Comparison of ENCODE assay signal across 17 cellular contexts in the genomic region with DNA sequence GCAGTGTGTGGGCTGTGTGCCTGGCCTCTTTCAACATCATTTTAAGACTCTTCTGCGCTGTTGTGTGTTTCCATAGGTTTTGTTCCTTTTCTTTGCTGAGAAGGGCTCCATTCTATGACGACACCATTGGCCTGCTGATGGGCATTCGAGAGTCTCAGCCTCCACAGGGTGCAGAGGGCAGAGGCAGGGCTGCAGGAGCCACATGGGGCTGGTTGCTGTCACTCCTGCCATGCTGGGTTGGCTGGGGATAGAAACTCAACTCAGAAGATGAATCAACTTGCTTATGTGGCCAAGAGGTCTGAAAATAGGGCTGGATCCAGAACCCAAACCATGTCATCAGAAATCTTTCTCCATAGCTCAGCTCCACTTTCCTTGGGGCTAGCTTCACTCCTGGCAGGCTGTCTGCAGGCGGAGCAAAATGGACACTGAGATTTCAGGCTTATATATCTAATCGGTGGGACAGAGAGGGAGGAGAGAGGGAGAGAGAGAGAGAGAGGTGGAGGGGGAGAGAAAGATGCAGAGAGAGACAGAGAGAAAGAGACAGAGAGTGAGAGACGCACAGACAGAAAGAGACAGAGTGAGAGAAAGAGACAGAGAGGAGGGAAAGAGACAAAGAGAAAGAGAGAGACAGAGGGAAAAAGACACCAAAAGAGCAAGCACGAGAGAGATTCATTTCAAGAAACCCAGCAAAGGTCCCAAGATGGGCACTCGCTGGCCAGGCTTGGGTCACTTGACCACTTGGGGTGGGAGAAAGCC.
DNase-seq lines count a peak whose midpoint lies in the region; ATAC-seq, FAIRE-seq and TF ChIP-seq lines count a peak whose summit lies in the region.
"Had no signal": no experiment of that assay in that cellular context is flagged by ENCODE, and none has a peak within 500 bp of the region (broad histone marks: within the 10 kb centered on the region; RNA-seq: fewer than 3 reads in every experiment).

No MANE protein-coding gene starts in this region.

- H3K4me2 ChIP-seq in neuronal stem cell (ENCODE audit: insufficient read depth, low read length, poor library complexity, severe bottlenecking): no peak overlapping the region
- no peak overlapping the region for H3K4me2 ChIP-seq in neural progenitor cell
- H3K4me2 ChIP-seq: BLaER1 treated with 17β-estradiol and CSF1 and Interleukin-3, amounts not matched to agents 10 nM and 100 nM had no signal

- no peak overlapping the region for H2BK5ac ChIP-seq in neuronal stem cell (ENCODE audit: low read length)

- no peak overlapping the region for H2AFZ ChIP-seq in neuronal stem cell (ENCODE audit: low read length)
- no peak overlapping the region for H2AFZ ChIP-seq in neural progenitor cell (replicated peaks)

- H3K27me3 ChIP-seq in bronchial epithelial cell (ENCODE audit: control insufficient read depth, insufficient read depth, low read length) (peaks cover 3% of the 10 kb centered on the region), neuronal stem cell (ENCODE audit: control insufficient read depth in 3 of 3, insufficient read depth in 3 of 3, low read depth in 1 of 3, low read length in 3 of 3) (peaks cover 0 to 45% (median 2%) of the 10 kb centered on the region in 3 experiments), neural progenitor cell (peaks cover 17% of the 10 kb centered on the region)

- H3K4me1 ChIP-seq in neuronal stem cell (ENCODE audit: control insufficient read depth in 2 of 2, insufficient read depth in 1 of 2, low read depth in 1 of 2, low read length in 2 of 2) (peaks cover 0 to 5% of the 10 kb centered on the region in 2 donors), neural progenitor cell (no peaks in the 10 kb centered on the region)

- H3F3A ChIP-seq in neural progenitor cell (ENCODE audit: low read depth): peaks cover 5% of the 10 kb centered on the region

- no peak overlapping the region for H2BK120ac ChIP-seq in neuronal stem cell (ENCODE audit: low read depth, low read length)

- no peak overlapping the region for H3K23ac ChIP-seq in neuronal stem cell (ENCODE audit: low read depth, low read length, poor library complexity)

- H4K8ac ChIP-seq in neuronal stem cell (ENCODE audit: low read depth, low read length): no peak overlapping the region

- peaks cover 19% of the 10 kb centered on the region for H4K20me1 ChIP-seq in neural progenitor cell (ENCODE audit: low read depth)

- TF ChIP-seq CTCF in bronchial epithelial cell (IDR thresholded peaks at IDR 0.05; ENCODE audit: insufficient read depth, low read length, severe bottlenecking) (no peak), neural progenitor cell (IDR thresholded peaks at IDR 0.05) (no peak)

- no peak overlapping the region for H3K4me3 ChIP-seq in bronchial epithelial cell (ENCODE audit: low read depth, low read length)
- no peak overlapping the region for H3K4me3 ChIP-seq in neuronal stem cell (ENCODE audit: low read length in 2 of 2)
- H3K4me3 ChIP-seq in neural progenitor cell: no peak overlapping the region
- H3K4me3 ChIP-seq: BLaER1 treated with 17β-estradiol and CSF1 and Interleukin-3, amounts not matched to agents 10 nM and 100 nM had no signal

- H3K36me3 Mint-ChIP-seq in activated naive CD4-positive, alpha-beta T cell treated with anti-CD3 and anti-CD28 coated beads, Interleukin-2, amount 50 U/mL, for 24 hours: no peaks in the 10 kb centered on the region
- H3K36me3 Mint-ChIP-seq in activated naive CD4-positive, alpha-beta T cell treated with anti-CD3 and anti-CD28 coated beads for 36 hours (ENCODE audit: low read depth): no peaks in the 10 kb centered on the region
- H3K36me3 Mint-ChIP-seq in neural progenitor cell: no peaks in the 10 kb centered on the region
- H3K36me3 Mint-ChIP-seq in activated CD4-positive, alpha-beta T cell treated with anti-CD3 and anti-CD28 coated beads, Interleukin-2, amount 10 ng/mL, durations not matched to agents 7 days and 5 days (ENCODE audit: low read depth): no peaks in the 10 kb centered on the region
- H3K36me3 Mint-ChIP-seq: CD8-positive, alpha-beta T cell; IgD-negative memory B cell had no signal

- POLR2A ChIA-PET in activated CD4-positive, alpha-beta T cell treated with anti-CD3 and anti-CD28 coated beads, Interleukin-2, amount 10 ng/mL, durations not matched to agents 7 days and 5 days (lab: Charles Lee): no interaction called here

- ATAC-seq in HG03039 (IDR thresholded peaks at IDR 0.05; ENCODE audit: unreplicated experiment): no peak
- ATAC-seq: CD8-positive, alpha-beta T cell had no signal

- no peak overlapping the region for H2BK15ac ChIP-seq in neuronal stem cell (ENCODE audit: low read length)

- no peak overlapping the region for H2AK5ac ChIP-seq in neuronal stem cell (ENCODE audit: low read depth, low read length)

- H3K18ac ChIP-seq in neuronal stem cell (ENCODE audit: low read length): no peak overlapping the region

- H3K9me3 ChIP-seq in neuronal stem cell (replicated peaks in 1 of 2; ENCODE audit: control insufficient read depth in 2 of 2, insufficient read depth in 1 of 2, low read depth in 1 of 2, low read length in 2 of 2): peaks cover 0 to 3% of the 10 kb centered on the region in 2 donors
- H3K9me3 ChIP-seq in neural progenitor cell (ENCODE audit: low read depth): no peaks in the 10 kb centered on the region
- H3K9me3 ChIP-seq: BLaER1 treated with 17β-estradiol and CSF1 and Interleukin-3, amounts not matched to agents 10 nM and 100 nM had no signal

- DNase-seq in activated naive CD4-positive, alpha-beta T cell treated with anti-CD3 and anti-CD28 coated beads for 36 hours: no peak
- DNase-seq in bronchial epithelial cell (ENCODE audit: low read depth): no peak
- DNase-seq in neuronal stem cell (ENCODE audit: low spot score): no peak
- no peak for DNase-seq in neural progenitor cell (ENCODE audit: low spot score)
- DNase-seq in activated CD4-positive, alpha-beta T cell treated with anti-CD3 and anti-CD28 coated beads, Interleukin-2, amount 10 ng/mL, durations not matched to agents 7 days and 5 days: no peak
- DNase-seq: Calu3; CD8-positive, alpha-beta T cell; DMS79 treated with DMSO at 0.1 percent for 48 hours; GF-D8; H9 had no signal

- H3K36me3 ChIP-seq in bronchial epithelial cell (ENCODE audit: control insufficient read depth, insufficient read depth, low read length): no peaks in the 10 kb centered on the region
- no peaks in the 10 kb centered on the region for H3K36me3 ChIP-seq in neuronal stem cell (replicated peaks in 1 of 2; ENCODE audit: control insufficient read depth in 2 of 2, insufficient read depth in 2 of 2, low read length in 2 of 2)
- H3K36me3 ChIP-seq in neural progenitor cell: no peaks in the 10 kb centered on the region
- H3K36me3 ChIP-seq: BLaER1 treated with 17β-estradiol and CSF1 and Interleukin-3, amounts not matched to agents 10 nM and 100 nM had no signal

- peak; percentile 40 for FAIRE-seq in bronchial epithelial cell (lab: Jason Lieb, UNC)
- FAIRE-seq: H1 had no signal

- no peak overlapping the region for H3K4me3 Mint-ChIP-seq in activated naive CD4-positive, alpha-beta T cell treated with anti-CD3 and anti-CD28 coated beads, Interleukin-2, amount 50 U/mL, for 24 hours
- H3K4me3 Mint-ChIP-seq in activated naive CD4-positive, alpha-beta T cell treated with anti-CD3 and anti-CD28 coated beads for 36 hours: no peak overlapping the region
- no peak overlapping the region for H3K4me3 Mint-ChIP-seq in neural progenitor cell
- H3K4me3 Mint-ChIP-seq in activated CD4-positive, alpha-beta T cell treated with anti-CD3 and anti-CD28 coated beads, Interleukin-2, amount 10 ng/mL, durations not matched to agents 7 days and 5 days: no peak overlapping the region
- H3K4me3 Mint-ChIP-seq: B cell; CD8-positive, alpha-beta T cell; H9; IgD-negative memory B cell had no signal

- no peaks in the 10 kb centered on the region for H3K79me2 ChIP-seq in neural progenitor cell (ENCODE audit: low read depth)

- no CpG with 5 or more reads among the region's 8 CpGs for WGBS in neuronal stem cell (ENCODE audit: extremely low coverage in 2 of 2, insufficient read length in 2 of 2, insufficient replicate concordance in 1 of 2), 2 donors

- intact Hi-C loops in activated naive CD4-positive, alpha-beta T cell treated with anti-CD3 and anti-CD28 coated beads for 36 hours (cut with micrococcal nuclease): no loop called here

- CTCF ChIA-PET in activated naive CD4-positive, alpha-beta T cell treated with anti-CD3 and anti-CD28 coated beads for 36 hours (lab: Charles Lee): no interaction called here
- CTCF ChIA-PET in activated CD4-positive, alpha-beta T cell treated with anti-CD3 and anti-CD28 coated beads, Interleukin-2, amount 10 ng/mL, durations not matched to agents 7 days and 5 days (lab: Charles Lee): interaction anchor here (1.4 kb wide), 1 partner anchor 30 kb away, joined by 3 read pairs; no protein-coding TSS in a partner anchor

- no peak overlapping the region for H2BK12ac ChIP-seq in neuronal stem cell (ENCODE audit: low read length)

- H4K91ac ChIP-seq in neuronal stem cell (ENCODE audit: low read depth, low read length, poor library complexity): no peak overlapping the region

- H3K27me3 Mint-ChIP-seq in activated naive CD4-positive, alpha-beta T cell treated with anti-CD3 and anti-CD28 coated beads, Interleukin-2, amount 50 U/mL, for 24 hours: peaks cover 14% of the 10 kb centered on the region
- H3K27me3 Mint-ChIP-seq in activated naive CD4-positive, alpha-beta T cell treated with anti-CD3 and anti-CD28 coated beads for 36 hours (ENCODE audit: low read depth): peaks cover 39% of the 10 kb centered on the region
- H3K27me3 Mint-ChIP-seq in neural progenitor cell (ENCODE audit: insufficient read depth, low read depth): peaks cover 23% of the 10 kb centered on the region
- H3K27me3 Mint-ChIP-seq in activated CD4-positive, alpha-beta T cell treated with anti-CD3 and anti-CD28 coated beads, Interleukin-2, amount 10 ng/mL, durations not matched to agents 7 days and 5 days: peaks cover 20% of the 10 kb centered on the region

- peaks cover 6% of the 10 kb centered on the region for H3K4me1 Mint-ChIP-seq in activated naive CD4-positive, alpha-beta T cell treated with anti-CD3 and anti-CD28 coated beads, Interleukin-2, amount 50 U/mL, for 24 hours
- peaks cover 3% of the 10 kb centered on the region for H3K4me1 Mint-ChIP-seq in activated naive CD4-positive, alpha-beta T cell treated with anti-CD3 and anti-CD28 coated beads for 36 hours (ENCODE audit: low read depth)
- H3K4me1 Mint-ChIP-seq in neural progenitor cell: peaks cover 14% of the 10 kb centered on the region
- peaks cover 4% of the 10 kb centered on the region for H3K4me1 Mint-ChIP-seq in activated CD4-positive, alpha-beta T cell treated with anti-CD3 and anti-CD28 coated beads, Interleukin-2, amount 10 ng/mL, durations not matched to agents 7 days and 5 days
- H3K4me1 Mint-ChIP-seq: IgD-negative memory B cell had no signal

- H3K9ac ChIP-seq in neuronal stem cell (ENCODE audit: low read depth, low read length, poor library complexity) (no peak overlapping the region), neural progenitor cell (no peak overlapping the region)
- H3K9ac ChIP-seq: BLaER1 treated with 17β-estradiol and CSF1 and Interleukin-3, amounts not matched to agents 10 nM and 100 nM had no signal

- peak overlapping the region; percentile 69 for H3K27ac Mint-ChIP-seq in activated naive CD4-positive, alpha-beta T cell treated with anti-CD3 and anti-CD28 coated beads, Interleukin-2, amount 50 U/mL, for 24 hours
- no peak overlapping the region for H3K27ac Mint-ChIP-seq in activated naive CD4-positive, alpha-beta T cell treated with anti-CD3 and anti-CD28 coated beads for 36 hours
- H3K27ac Mint-ChIP-seq in neural progenitor cell: no peak overlapping the region
- H3K27ac Mint-ChIP-seq in activated CD4-positive, alpha-beta T cell treated with anti-CD3 and anti-CD28 coated beads, Interleukin-2, amount 10 ng/mL, durations not matched to agents 7 days and 5 days: no peak overlapping the region
- H3K27ac Mint-ChIP-seq: B cell; CD8-positive, alpha-beta T cell; H9; IgD-negative memory B cell had no signal

- H3K9me3 Mint-ChIP-seq in activated naive CD4-positive, alpha-beta T cell treated with anti-CD3 and anti-CD28 coated beads, Interleukin-2, amount 50 U/mL, for 24 hours: no peaks in the 10 kb centered on the region
- H3K9me3 Mint-ChIP-seq in activated naive CD4-positive, alpha-beta T cell treated with anti-CD3 and anti-CD28 coated beads for 36 hours: no peaks in the 10 kb centered on the region
- H3K9me3 Mint-ChIP-seq in neural progenitor cell: no peaks in the 10 kb centered on the region
- peaks cover 3% of the 10 kb centered on the region for H3K9me3 Mint-ChIP-seq in activated CD4-positive, alpha-beta T cell treated with anti-CD3 and anti-CD28 coated beads, Interleukin-2, amount 10 ng/mL, durations not matched to agents 7 days and 5 days
- H3K9me3 Mint-ChIP-seq: CD8-positive, alpha-beta T cell; IgD-negative memory B cell had no signal

- no peaks in the 10 kb centered on the region for H3K79me1 ChIP-seq in neuronal stem cell (ENCODE audit: low read depth, low read length)

- H3K27ac ChIP-seq in neuronal stem cell (replicated peaks; ENCODE audit: low read length): no peak overlapping the region
- no peak overlapping the region for H3K27ac ChIP-seq in neural progenitor cell
- H3K27ac ChIP-seq: BLaER1 treated with 17β-estradiol and CSF1 and Interleukin-3, amounts not matched to agents 10 nM and 100 nM; HL-60 had no signal

- peak overlapping the region; percentile 79 for H3K14ac ChIP-seq in neuronal stem cell (ENCODE audit: low read length)

- no peak overlapping the region for H3K4ac ChIP-seq in neuronal stem cell (ENCODE audit: low read length)
